Comparison of ENCODE assay signal across 13 cellular contexts in the genomic region with DNA sequence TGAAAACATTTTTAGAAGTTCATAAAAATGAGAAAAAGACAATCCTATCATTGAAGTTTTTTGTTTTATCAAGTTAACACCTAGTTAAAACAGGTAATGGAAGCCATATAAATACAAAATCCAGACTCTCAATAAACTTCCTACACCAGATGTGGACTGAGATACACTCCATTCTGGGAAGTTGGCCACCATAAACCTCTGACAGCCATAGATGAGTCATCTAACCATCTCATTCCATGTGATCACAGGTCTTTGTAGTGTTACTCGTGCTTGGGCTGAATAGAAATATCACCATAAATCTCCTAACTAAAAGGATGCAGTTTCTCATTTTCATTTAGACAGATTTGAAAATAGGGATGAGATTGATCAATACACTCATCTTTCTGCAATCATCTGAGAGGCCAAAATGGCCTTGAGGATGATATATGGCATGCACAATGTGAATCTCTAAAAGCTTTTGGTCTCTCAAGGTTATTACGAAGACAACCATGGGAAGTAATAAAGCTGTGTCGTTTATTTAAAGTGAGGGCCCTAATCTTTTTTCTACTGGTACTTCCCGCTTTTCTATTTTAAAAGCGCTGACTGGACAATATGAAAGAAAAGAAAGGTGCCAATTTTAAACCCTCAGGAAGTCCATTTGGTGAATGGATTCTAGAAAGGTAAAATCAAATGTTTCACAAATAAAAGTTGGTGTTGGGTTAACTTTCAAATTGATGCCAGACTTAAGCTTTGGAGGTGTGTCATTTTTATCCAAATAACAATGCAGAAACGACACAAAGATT.
DNase-seq lines count a peak whose midpoint lies in the region; ATAC-seq, FAIRE-seq and TF ChIP-seq lines count a peak whose summit lies in the region.
"Had no signal": no experiment of that assay in that cellular context is flagged by ENCODE, and none has a peak within 500 bp of the region (broad histone marks: within the 10 kb centered on the region; RNA-seq: fewer than 3 reads in every experiment).

No MANE protein-coding gene starts in this region.

- H3K4me2 ChIP-seq in mammary epithelial cell (ENCODE audit: insufficient read depth, low read depth, low read length) = no peak overlapping the region

- FAIRE-seq in kidney (lab: Jason Lieb, UNC) = no peak

- H3K79me2 ChIP-seq in mammary epithelial cell (ENCODE audit: insufficient read depth, low read length) = no peaks in the 10 kb centered on the region

- H3K27me3 ChIP-seq in mammary epithelial cell (ENCODE audit: insufficient read depth, low read length) = no peaks in the 10 kb centered on the region
- H3K27me3 ChIP-seq: tibial nerve had no signal

- no peaks in the 10 kb centered on the region for H3K36me3 Mint-ChIP-seq in progenitor cell of endocrine pancreas (ENCODE audit: insufficient read depth)
- H3K36me3 Mint-ChIP-seq: CD14-positive monocyte had no signal

- dilution Hi-C loops in mammary epithelial cell (cut with HindIII; ENCODE audit: low sequenced_read_pairs) = loop anchor here (5.0 to 10.0 kb wide), 2 partner anchors 117 to 210 kb away; no protein-coding TSS in a partner anchor

- H3K4me3 ChIP-seq in mammary epithelial cell (replicated peaks in 1 of 3; ENCODE audit: insufficient read depth in 1 of 3, low read depth in 2 of 3, low read length in 3 of 3) = no peak overlapping the region
- no peak overlapping the region for H3K4me3 ChIP-seq in kidney (ENCODE audit: low read length in 2 of 2)
- H3K4me3 ChIP-seq: tibial nerve had no signal

- 81% methylated on average over 6 of the region's 6 CpGs for WGBS in mammary epithelial cell (ENCODE audit: low coverage, missing lambda C conversion rate)

- in situ Hi-C loops in mammary epithelial cell (cut with MboI; ENCODE audit: low sequenced_read_pairs in 2 of 2) = loop anchor here (5.0 to 25.0 kb wide), 5 partner anchors 105 to 325 kb away; partner anchors contain the start of gene ALDH1A2 (in 2 of the 2)

- H4K20me1 ChIP-seq in mammary epithelial cell (ENCODE audit: insufficient read depth, low read length) = no peaks in the 10 kb centered on the region

- peaks cover 8% of the 10 kb centered on the region for H3K4me1 ChIP-seq in mammary epithelial cell (ENCODE audit: insufficient read depth, low read length)
- no peaks in the 10 kb centered on the region for H3K4me1 ChIP-seq in kidney (ENCODE audit: control insufficient read depth in 1 of 2, insufficient read depth in 1 of 2, low read depth in 1 of 2, low read length in 2 of 2)
- H3K4me1 ChIP-seq: tibial nerve had no signal

- H3K9me3 ChIP-seq in mammary epithelial cell (replicated peaks; ENCODE audit: insufficient read depth, low read length) (no peaks in the 10 kb centered on the region), kidney (ENCODE audit: control insufficient read depth in 1 of 2, low read length in 2 of 2) (no peaks in the 10 kb centered on the region)
- H3K9me3 ChIP-seq: tibial nerve had no signal

- H3K36me3 ChIP-seq in mammary epithelial cell (ENCODE audit: insufficient read depth, low read length) (no peaks in the 10 kb centered on the region), kidney (ENCODE audit: control insufficient read depth in 1 of 2, insufficient read depth in 2 of 2, low read length in 2 of 2) (no peaks in the 10 kb centered on the region)
- H3K36me3 ChIP-seq: tibial nerve had no signal

- H3K9me3 Mint-ChIP-seq in progenitor cell of endocrine pancreas (ENCODE audit: low read depth) = no peaks in the 10 kb centered on the region
- H3K9me3 Mint-ChIP-seq: CD14-positive monocyte had no signal

- peaks cover 36% of the 10 kb centered on the region for H3K27me3 Mint-ChIP-seq in progenitor cell of endocrine pancreas

- H3K27ac ChIP-seq in mammary epithelial cell (ENCODE audit: insufficient read depth, low read depth, low read length) (no peak overlapping the region), kidney (ENCODE audit: low read depth in 2 of 2, low read length in 2 of 2) (no peak overlapping the region)
- H3K27ac ChIP-seq: tibial nerve had no signal

- H3K27ac Mint-ChIP-seq in progenitor cell of endocrine pancreas = no peak overlapping the region
- H3K27ac Mint-ChIP-seq: CD14-positive monocyte had no signal

- H3K4me1 Mint-ChIP-seq in progenitor cell of endocrine pancreas (ENCODE audit: low read depth) = no peaks in the 10 kb centered on the region
- H3K4me1 Mint-ChIP-seq: CD14-positive monocyte had no signal

- BruUV-seq in mammary epithelial cell (replicated peaks; lab: Mats Ljungman, UMichigan) = no TSS peak

- ATAC-seq in GM19397 (IDR thresholded peaks at IDR 0.05; ENCODE audit: unreplicated experiment) = no peak

- CTCF ChIA-PET in mammary epithelial cell (lab: Charles Lee; ENCODE audit: low non-redundant PET) = interaction anchor here (2.7 kb wide), 1 partner anchor 111 kb away, joined by 90 read pairs; no protein-coding TSS in a partner anchor

- intact Hi-C loops in mammary epithelial cell (cut with micrococcal nuclease) (loop anchor here (1.0 to 2.0 kb wide), 3 partner anchors 111 to 301 kb away; no protein-coding TSS in a partner anchor), kidney (cut with DNase I) (loop anchor here (10.0 kb wide), 1 partner anchor 203 kb away; the partner anchor contains the start of gene ALDH1A2)

- TF ChIP-seq CTCF in AG09319 (IDR thresholded peaks at IDR 0.05; ENCODE audit: low read depth, low read length) (no peak), mammary epithelial cell (conservative IDR thresholded peaks at IDR 0.05 in 1 of 2, IDR thresholded peaks at IDR 0.05 in 1 of 2; ENCODE audit: extremely low read depth in 1 of 2, insufficient read depth in 1 of 2, low read depth in 1 of 2, low read length in 2 of 2) (no peak), kidney (IDR thresholded peaks at IDR 0.05; ENCODE audit: borderline replicate concordance, extremely low read depth, insufficient read depth) (no peak), progenitor cell of endocrine pancreas (IDR thresholded peaks at IDR 0.05; ENCODE audit: unreplicated experiment) (no peak)

- H3K4me3 Mint-ChIP-seq in progenitor cell of endocrine pancreas (ENCODE audit: low read depth) = no peak overlapping the region
- H3K4me3 Mint-ChIP-seq: CD14-positive monocyte had no signal

- H3K9ac ChIP-seq in mammary epithelial cell (ENCODE audit: insufficient read depth, low read length) (no peak overlapping the region), kidney (ENCODE audit: low read length in 2 of 2) (no peak overlapping the region)

- DNase-seq in AG09319 (ENCODE audit: extremely low read depth, low read depth) (peak; percentile 11), LHCN-M2 (ENCODE audit: low read depth) (peak; percentile 81), mammary epithelial cell (peak; percentile 80), kidney tubule cell (ENCODE audit: low spot score) (peak; percentile 70), kidney (no peak), progenitor cell of endocrine pancreas (ENCODE audit: low spot score, unreplicated experiment) (no peak), NCI-H2196 treated with DMSO at 0.1 percent for 48 hours (lab: John Stamatoyannopoulos, UW; ENCODE audit: unreplicated experiment) (no peak)
- DNase-seq: GOT3, right cardiac atrium, Right ventricle myocardium superior had no signal

- no peak overlapping the region for H2AFZ ChIP-seq in mammary epithelial cell (ENCODE audit: low read depth, low read length)

Comparison
In these comparisons a context has a peak if more than half of its experiments do, and no peak if none do; other contexts are left out.
1. DNase-seq: peak in AG09319 (single experiment), LHCN-M2 (single experiment), mammary epithelial cell (single experiment) and kidney tubule cell (single experiment); none in kidney (single experiment), progenitor cell of endocrine pancreas (single experiment) and NCI-H2196 treated with DMSO at 0.1 percent for 48 hours (single experiment).